ENCODE assay signal across 15 cellular contexts in the genomic region with DNA sequence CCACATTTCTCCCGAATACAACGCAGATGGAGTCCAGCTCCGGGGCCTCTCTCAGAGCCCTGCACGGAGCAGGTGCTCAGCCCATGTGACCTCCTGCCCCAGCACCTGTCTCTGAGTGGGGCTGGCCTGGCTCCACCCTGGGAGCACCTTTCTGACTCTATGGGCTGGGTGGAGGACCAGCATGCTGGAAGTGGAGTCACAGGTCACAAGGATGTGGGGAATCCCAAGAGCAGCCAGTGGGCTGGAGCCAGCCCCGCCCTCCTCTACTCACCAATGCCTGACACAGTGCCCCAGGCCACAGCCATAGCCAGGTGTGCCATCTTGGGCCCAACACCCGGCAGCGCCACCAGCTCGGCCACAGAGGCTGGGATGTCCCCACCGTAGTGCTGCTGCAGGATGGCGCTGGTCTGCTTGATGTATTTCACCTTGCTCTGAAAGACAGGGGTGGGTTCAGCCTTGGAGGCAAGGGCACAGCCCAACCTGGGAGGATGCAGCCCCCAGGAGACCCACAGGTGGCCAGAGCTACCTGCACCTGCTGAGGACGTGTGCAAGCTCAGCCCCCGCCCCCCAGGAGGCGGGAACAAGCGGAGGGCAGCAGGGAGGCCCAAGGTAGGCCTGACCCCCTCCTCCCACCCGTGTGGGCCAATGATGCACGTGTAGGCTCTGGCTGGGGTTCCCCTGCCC. TPM values are rescaled to one million over a fixed set of nuclear protein-coding genes. Genes with fewer than 3 reads are reported as not detected.
DNase-seq lines count a peak whose midpoint lies in the region; ATAC-seq and TF ChIP-seq lines count a peak whose summit lies in the region.
"Had no signal": no experiment of that assay in that cellular context is flagged by ENCODE, and none has a peak within 500 bp of the region (broad histone marks: within the 10 kb centered on the region; RNA-seq: fewer than 3 reads in every experiment).

No MANE protein-coding gene starts in this region.

- H3K27me3 ChIP-seq in lung (ENCODE audit: control insufficient read depth, insufficient read depth) (no peaks in the 10 kb centered on the region), upper lobe of left lung (no peaks in the 10 kb centered on the region)

- no peak for TF ChIP-seq POLR2A in upper lobe of left lung (IDR thresholded peaks at IDR 0.05)

- H3K4me3 ChIP-seq in lung (no peak overlapping the region), upper lobe of left lung (peak overlapping the region in 2 of 4 donors; percentile 10 to 23)

- peak in 1 of 4 donors; percentile 40 for TF ChIP-seq EP300 in upper lobe of left lung (IDR thresholded peaks at IDR 0.05)

- CTCF ChIA-PET in RWPE1 (lab: Yijun Ruan, JAX): no interaction called here

- H3K27ac ChIP-seq in RWPE1 (peak overlapping the region; percentile 22), lung (ENCODE audit: low read depth in 1 of 2, low read length in 1 of 2) (peak overlapping the region in 1 of 2 donors; percentile 78), upper lobe of left lung (peak overlapping the region; percentile 90 to 97 (median 95))

- POLR2A ChIA-PET in RWPE1 (lab: Yijun Ruan, JAX; ENCODE audit: low non-redundant PET): no interaction called here

- DNase-seq in NCI-H345 (lab: John Stamatoyannopoulos, UW) (peak; percentile 57), NCI-H345 treated with DMSO at 0.1 percent for 48 hours (lab: John Stamatoyannopoulos, UW; ENCODE audit: unreplicated experiment) (no peak), RWPE1 (ENCODE audit: low spot score) (no peak), lung (ENCODE audit: low spot score) (peak; percentile 71), upper lobe of left lung (peak; percentile 74 to 91), T-helper 2 cell (no peak)
- no peak for DNase-seq in activated naive CD4-positive, alpha-beta T cell (lab: John Stamatoyannopoulos, UW)
- DNase-seq: activated CD4-positive, alpha-beta T cell treated with anti-CD3 and anti-CD28 coated beads, Interleukin-2, amount 50 U/mL, for 48 hours; foreskin fibroblast; Kasumi-1; NCI-H2227 treated with DMSO at 0.1 percent for 48 hours; T-helper 17 cell had no signal

- WGBS in lung, 2 donors: 51 to 62% methylated on average over 16 of the region's 16 CpGs
- 62 to 63% methylated on average over 5 to 15 of the region's 16 CpGs for WGBS in upper lobe of left lung, 2 donors

- ATAC-seq in lung (ENCODE audit: insufficient read depth, low FRiP score) (no peak), upper lobe of left lung (ENCODE audit: low FRiP score in 2 of 2) (peak in 1 of 2 donors; percentile 0), GM19452 (IDR thresholded peaks at IDR 0.05; ENCODE audit: unreplicated experiment) (no peak)
- ATAC-seq: natural killer cell treated with Interleukin-12 subunit alpha and Interleukin-12 subunit beta and Interleukin-15 and Interleukin-18, amount 100 ng/mL, for 72 hours; Panc1; T-helper 17 cell had no signal

- TF ChIP-seq CTCF in RWPE1 (conservative IDR thresholded peaks at IDR 0.05; ENCODE audit: low read depth) (no peak), lung (IDR thresholded peaks at IDR 0.05; ENCODE audit: control extremely low read depth, extremely low read depth) (no peak), upper lobe of left lung (IDR thresholded peaks at IDR 0.05) (no peak)

- H3K36me3 ChIP-seq in lung (ENCODE audit: control insufficient read depth in 2 of 2, insufficient read depth in 2 of 2, low read length in 2 of 2) (peaks cover 0 to 8% of the 10 kb centered on the region in 2 donors), upper lobe of left lung (peaks cover 0 to 11% (median 3%) of the 10 kb centered on the region in 4 donors)

- no peaks in the 10 kb centered on the region for H3K9me3 ChIP-seq in lung (ENCODE audit: control insufficient read depth in 2 of 2, insufficient read depth in 1 of 2, low read length in 1 of 2)
- H3K9me3 ChIP-seq in upper lobe of left lung: no peaks in the 10 kb centered on the region

- H3K4me1 ChIP-seq in lung (ENCODE audit: control insufficient read depth in 2 of 2, insufficient read depth in 2 of 2, low read length in 2 of 2) (peaks cover 3 to 55% of the 10 kb centered on the region in 2 donors), upper lobe of left lung (peaks cover 89 to 93% (median 90%) of the 10 kb centered on the region in 4 donors)

RNA-seq across cellular contexts. Expression of a gene that starts 4.2 kb away (rescaled TPM):
- total RNA-seq in lung (10 to 100 TPM; 19.3 to 37.8 TPM), upper lobe of left lung (10 to 100 TPM; 17.8 to 43.6 (median 28.8) TPM)
- polyA plus RNA-seq in lung: 10 to 100 TPM; 20.4 to 43.5 TPM

RNA-seq across cellular contexts. Expression of a gene that starts 4.3 kb away (rescaled TPM):
- total RNA-seq in lung (100 to 1,000 TPM in 1 of 2 donors, 10 to 100 TPM in 1; 93.4 to 146 TPM), upper lobe of left lung (100 to 1,000 TPM in 4 of 6 donors, 10 to 100 TPM in 2; 47.3 to 296 (median 118) TPM)
- 10 to 100 TPM; 36.5 to 51.9 TPM for polyA plus RNA-seq in lung

RNA-seq across cellular contexts. Expression of a gene that starts 16.7 kb away (rescaled TPM):
- total RNA-seq in lung (100 to 1,000 TPM; 142 to 468 TPM), upper lobe of left lung (100 to 1,000 TPM; 131 to 604 (median 283) TPM)
- polyA plus RNA-seq in lung: 100 to 1,000 TPM; 192 to 297 TPM

RNA-seq across cellular contexts. Expression of a gene that starts 23.9 kb away (rescaled TPM):
- total RNA-seq in lung (1 to 10 TPM in 1 of 2 donors, under 1 TPM in 1; 0.71 to 1.3 TPM), upper lobe of left lung (under 1 TPM in 2 of 6 donors, not detected in 4; 0.67 to 0.80 TPM)
- polyA plus RNA-seq in lung: under 1 TPM; 0.12 to 0.34 TPM

RNA-seq across cellular contexts. Expression of a gene that starts 33.8 kb away (rescaled TPM):
- total RNA-seq in lung: 10 to 100 TPM; 13.9 to 49.8 TPM
- polyA plus RNA-seq in lung: 10 to 100 TPM; 29.1 to 42.8 TPM
- 10 to 100 TPM; 20.1 to 62.8 (median 41.7) TPM for total RNA-seq in upper lobe of left lung

Comparison
In these comparisons a context has a peak if more than half of its experiments do, and no peak if none do; other contexts are left out.
1. DNase-seq: peak in NCI-H345 (single experiment), lung (single experiment) and upper lobe of left lung (2 of 2); none in NCI-H345 treated with DMSO at 0.1 percent for 48 hours (single experiment), RWPE1 (single experiment), activated naive CD4-positive, alpha-beta T cell (0 of 4) and T-helper 2 cell (0 of 5).